ENCODE assay signal across 8 cellular contexts in genomic region chr5:180868960-180869359, GRCh38. TPM values are rescaled to one million over a fixed set of nuclear protein-coding genes. Genes with fewer than 3 reads are reported as not detected.
A peak's percentile ranks its signal among the peaks of the same experiment; 100 is the strongest.
DNase-seq lines count a peak whose midpoint lies in the region; ATAC-seq and TF ChIP-seq lines count a peak whose summit lies in the region.

No MANE protein-coding gene starts in this region.

- H3K9me3 ChIP-seq in colonic mucosa (no peaks in the 10 kb centered on the region), liver (ENCODE audit: control insufficient read depth in 4 of 4, low read length in 3 of 4) (no peaks in the 10 kb centered on the region)

- H3K27ac ChIP-seq in colonic mucosa (no peak overlapping the region), liver (ENCODE audit: low read depth in 1 of 2, low read length in 2 of 2) (no peak overlapping the region)

- peak; percentile 54 for ATAC-seq in HG03103 (IDR thresholded peaks at IDR 0.05; ENCODE audit: low read depth, unreplicated experiment)
- no peak for ATAC-seq in HG02623 (IDR thresholded peaks at IDR 0.05; ENCODE audit: unreplicated experiment)

- intact Hi-C loops in colonic mucosa (cut with DNase I): no loop called here

- no peak overlapping the region for H3K4me3 ChIP-seq in colonic mucosa
- no peak overlapping the region for H3K4me3 ChIP-seq in liver (ENCODE audit: low read depth in 1 of 3, low read length in 3 of 3)

- DNase-seq in CMK (ENCODE audit: low read depth): peak; percentile 45
- DNase-seq in NCI-H526 treated with DMSO at 0.1 percent for 48 hours (lab: John Stamatoyannopoulos, UW): peak; percentile 27
- peak; percentile 85 for DNase-seq in activated CD4-positive, alpha-beta T cell treated with anti-CD3 and anti-CD28 coated beads for 48 hours
- peak; percentile 99 for DNase-seq in colonic mucosa
- peak; percentile 28 to 42 (median 39) for DNase-seq in stimulated activated CD4-positive, alpha-beta T cell treated with anti-CD3 and anti-CD28 coated beads, TNF-alpha, amount 100 ng/mL, for 4 hours (ENCODE audit: low read depth in 3 of 3)

- H3K9ac ChIP-seq in colonic mucosa (ENCODE audit: low read depth in 2 of 2, low read length in 2 of 2) (peak overlapping the region in 1 of 2 donors; percentile 44), liver (ENCODE audit: low read depth in 1 of 2, low read length in 2 of 2) (no peak overlapping the region)

- 1% methylated on average over 3 of the region's 3 CpGs for WGBS in liver

- TF ChIP-seq CTCF in colonic mucosa (IDR thresholded peaks at IDR 0.05) (peak; percentile 78), liver (IDR thresholded peaks at IDR 0.05; ENCODE audit: low read depth, low read length, missing input control) (peak; percentile 68)

- H3K4me1 ChIP-seq in colonic mucosa: no peaks in the 10 kb centered on the region
- peaks cover 0 to 3% (median 0%) of the 10 kb centered on the region in 4 donors for H3K4me1 ChIP-seq in liver (ENCODE audit: control insufficient read depth in 4 of 4, insufficient read depth in 4 of 4, low read length in 3 of 4)

- no peaks in the 10 kb centered on the region for H3K36me3 ChIP-seq in colonic mucosa
- no peaks in the 10 kb centered on the region for H3K36me3 ChIP-seq in liver (ENCODE audit: control insufficient read depth in 4 of 4, insufficient read depth in 3 of 4, low read depth in 1 of 4, low read length in 3 of 4)

- TF ChIP-seq RAD21 in liver (IDR thresholded peaks at IDR 0.05): peak; percentile 87 to 92

- no peaks in the 10 kb centered on the region for H3K27me3 ChIP-seq in colonic mucosa
- no peaks in the 10 kb centered on the region for H3K27me3 ChIP-seq in liver (ENCODE audit: control insufficient read depth in 4 of 4, insufficient read depth in 4 of 4, low read length in 3 of 4)

TF ChIP-seq in liver, 16 proteins besides CTCF, POLR2A, EP300 and RAD21:
- peak; percentile 38 for TF ChIP-seq NR2F2 (IDR thresholded peaks at IDR 0.05)
- TF ChIP-seq FOXA1 (IDR thresholded peaks at IDR 0.05): no peak
- no peak for TF ChIP-seq FOXA2 (IDR thresholded peaks at IDR 0.05)
- TF ChIP-seq, protein P1, sequence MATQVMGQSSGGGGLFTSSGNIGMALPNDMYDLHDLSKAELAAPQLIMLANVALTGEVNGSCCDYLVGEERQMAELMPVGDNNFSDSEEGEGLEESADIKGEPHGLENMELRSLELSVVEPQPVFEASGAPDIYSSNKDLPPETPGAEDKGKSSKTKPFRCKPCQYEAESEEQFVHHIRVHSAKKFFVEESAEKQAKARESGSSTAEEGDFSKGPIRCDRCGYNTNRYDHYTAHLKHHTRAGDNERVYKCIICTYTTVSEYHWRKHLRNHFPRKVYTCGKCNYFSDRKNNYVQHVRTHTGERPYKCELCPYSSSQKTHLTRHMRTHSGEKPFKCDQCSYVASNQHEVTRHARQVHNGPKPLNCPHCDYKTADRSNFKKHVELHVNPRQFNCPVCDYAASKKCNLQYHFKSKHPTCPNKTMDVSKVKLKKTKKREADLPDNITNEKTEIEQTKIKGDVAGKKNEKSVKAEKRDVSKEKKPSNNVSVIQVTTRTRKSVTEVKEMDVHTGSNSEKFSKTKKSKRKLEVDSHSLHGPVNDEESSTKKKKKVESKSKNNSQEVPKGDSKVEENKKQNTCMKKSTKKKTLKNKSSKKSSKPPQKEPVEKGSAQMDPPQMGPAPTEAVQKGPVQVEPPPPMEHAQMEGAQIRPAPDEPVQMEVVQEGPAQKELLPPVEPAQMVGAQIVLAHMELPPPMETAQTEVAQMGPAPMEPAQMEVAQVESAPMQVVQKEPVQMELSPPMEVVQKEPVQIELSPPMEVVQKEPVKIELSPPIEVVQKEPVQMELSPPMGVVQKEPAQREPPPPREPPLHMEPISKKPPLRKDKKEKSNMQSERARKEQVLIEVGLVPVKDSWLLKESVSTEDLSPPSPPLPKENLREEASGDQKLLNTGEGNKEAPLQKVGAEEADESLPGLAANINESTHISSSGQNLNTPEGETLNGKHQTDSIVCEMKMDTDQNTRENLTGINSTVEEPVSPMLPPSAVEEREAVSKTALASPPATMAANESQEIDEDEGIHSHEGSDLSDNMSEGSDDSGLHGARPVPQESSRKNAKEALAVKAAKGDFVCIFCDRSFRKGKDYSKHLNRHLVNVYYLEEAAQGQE (IDR thresholded peaks at IDR 0.05): no peak
- no peak for TF ChIP-seq GABPA (IDR thresholded peaks at IDR 0.05 in 1 of 2, conservative IDR thresholded peaks at IDR 0.05 in 1 of 2)
- TF ChIP-seq HNF4A (conservative IDR thresholded peaks at IDR 0.05): no peak
- TF ChIP-seq, protein P2, sequence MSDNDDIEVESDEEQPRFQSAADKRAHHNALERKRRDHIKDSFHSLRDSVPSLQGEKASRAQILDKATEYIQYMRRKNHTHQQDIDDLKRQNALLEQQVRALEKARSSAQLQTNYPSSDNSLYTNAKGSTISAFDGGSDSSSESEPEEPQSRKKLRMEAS (IDR thresholded peaks at IDR 0.05): no peak
- TF ChIP-seq RXRA (IDR thresholded peaks at IDR 0.05): peak in 1 of 2 donors; percentile 8
TF ChIP-seq in liver: peak in this region for 2.

RNA-seq across cellular contexts. Expression of gene ZFP62, which starts 7.9 kb away (rescaled TPM):
- total RNA-seq in colonic mucosa (10 to 100 TPM; 34.3 to 38.7 TPM), liver (1 to 10 TPM; 7.9 to 8.8 TPM)
- 1 to 10 TPM; 3.4 to 3.5 TPM for polyA plus RNA-seq in liver

RNA-seq across cellular contexts. Expression of gene BTNL8, which starts 30.0 kb away (rescaled TPM):
- total RNA-seq in colonic mucosa (10 to 100 TPM; 51.6 to 88.1 TPM), liver (under 1 TPM; 0.14 to 0.67 TPM)
- under 1 TPM; 0.49 to 0.63 TPM for polyA plus RNA-seq in liver

Comparison
In these comparisons a context has a peak if more than half of its experiments do, and no peak if none do; other contexts are left out.
1. DNase-seq: peak in every context shown above with its lines; median percentile 99 in colonic mucosa; 85 in activated CD4-positive, alpha-beta T cell treated with anti-CD3 and anti-CD28 coated beads for 48 hours; 45 in CMK; 39 in stimulated activated CD4-positive, alpha-beta T cell treated with anti-CD3 and anti-CD28 coated beads, TNF-alpha, amount 100 ng/mL, for 4 hours; 27 in NCI-H526 treated with DMSO at 0.1 percent for 48 hours.
2. RNA of gene BTNL8, which starts 30.0 kb away (total RNA-seq): 51.6 to 88.1 TPM in colonic mucosa; 0.14 to 0.67 TPM in liver; every median in the first group is over 10 times any median in the second.